In genomic region chr3:108125550-108126071, GRCh38 we compare ENCODE assay signal across 8 cellular contexts. TPM values are rescaled to one million over a fixed set of nuclear protein-coding genes. Genes with fewer than 3 reads are reported as not detected.
DNase-seq lines count a peak whose midpoint lies in the region; ATAC-seq, FAIRE-seq and TF ChIP-seq lines count a peak whose summit lies in the region.

No MANE protein-coding gene starts in this region.

- H3K4me1 ChIP-seq in KMS-11 (ENCODE audit: low read depth, poor library complexity, severe bottlenecking) (peaks cover 47% of the 10 kb centered on the region), endothelial cell of umbilical vein (ENCODE audit: control insufficient read depth, extremely low read depth, insufficient read depth, low read length) (peaks cover 19% of the 10 kb centered on the region), prostate gland (replicated peaks) (no peaks in the 10 kb centered on the region)

- TF ChIP-seq CTCF in GM06990 (IDR thresholded peaks at IDR 0.05; ENCODE audit: insufficient read depth, low read length, poor library complexity, severe bottlenecking) (no peak), KMS-11 (conservative IDR thresholded peaks at IDR 0.05; ENCODE audit: low read depth, low read length) (no peak), endothelial cell of umbilical vein (IDR thresholded peaks at IDR 0.05; ENCODE audit: extremely low read depth in 1 of 2, insufficient read depth in 1 of 2, low read depth in 1 of 2, low read length in 2 of 2) (no peak), prostate gland (IDR thresholded peaks at IDR 0.05) (no peak)

- no peaks in the 10 kb centered on the region for H4K20me1 ChIP-seq in KMS-11 (ENCODE audit: insufficient read depth)
- no peaks in the 10 kb centered on the region for H4K20me1 ChIP-seq in endothelial cell of umbilical vein (replicated peaks; ENCODE audit: control insufficient read depth, extremely low read depth, insufficient read depth, low read length)

- H3K4me2 ChIP-seq in KMS-11 = peak overlapping the region; percentile 94
- no peak overlapping the region for H3K4me2 ChIP-seq in endothelial cell of umbilical vein (ENCODE audit: insufficient read depth, low read length)

- DNase-seq in GM06990 (ENCODE audit: extremely low read depth, insufficient read length) (peak; percentile 81), endothelial cell of umbilical vein (ENCODE audit: low read depth, low spot score) (peak; percentile 97), GM03348 (ENCODE audit: low spot score) (no peak), prostate gland (ENCODE audit: low spot score) (no peak)
- DNase-seq in activated CD4-positive, CD25-positive, alpha-beta regulatory T cell (lab: John Stamatoyannopoulos, UW) = peak in 3 of 4 experiments; percentile 15 to 35 (median 19)

- H3K9me3 ChIP-seq in endothelial cell of umbilical vein (replicated peaks; ENCODE audit: control insufficient read depth, insufficient read depth, low read length) (no peaks in the 10 kb centered on the region), prostate gland (no peaks in the 10 kb centered on the region)

- H2AFZ ChIP-seq in KMS-11 (ENCODE audit: low read depth) (peak overlapping the region; percentile 85), endothelial cell of umbilical vein (ENCODE audit: low read depth, low read length) (no peak overlapping the region)

- ATAC-seq in GM21447 (IDR thresholded peaks at IDR 0.05; ENCODE audit: unreplicated experiment) = peak; percentile 54

- H3K27me3 ChIP-seq in GM06990 (replicated peaks; ENCODE audit: control insufficient read depth, insufficient read depth, low read length) (no peaks in the 10 kb centered on the region), KMS-11 (ENCODE audit: insufficient read depth, low read depth) (no peaks in the 10 kb centered on the region), endothelial cell of umbilical vein (ENCODE audit: control insufficient read depth in 2 of 2, insufficient read depth in 2 of 2, low read length in 2 of 2) (peaks cover 0 to 3% of the 10 kb centered on the region in 2 experiments), prostate gland (replicated peaks; ENCODE audit: insufficient read depth) (no peaks in the 10 kb centered on the region)

- POLR2A ChIA-PET in endothelial cell of umbilical vein (lab: Charles Lee) = no interaction called here

- peaks cover 7% of the 10 kb centered on the region for H3K9me3 Mint-ChIP-seq in stimulated activated naive CD8-positive, alpha-beta T cell treated with anti-CD3 and anti-CD28 coated beads, Interleukin-15, Interleukin-2, amounts not matched to agents 100 ng/mL and 50 ng/mL, for 24 hours

- CTCF ChIA-PET in endothelial cell of umbilical vein (lab: Charles Lee) = interaction anchor here (1.0 to 1.4 kb wide), 4 partner anchors 27 to 352 kb away, joined by 3 to 6 read pairs (median 4); no protein-coding TSS in a partner anchor

- H3K4me3 ChIP-seq in GM06990 (replicated peaks; ENCODE audit: low read depth, low read length) (peak overlapping the region; percentile 76), KMS-11 (IDR thresholded peaks at IDR 0.05; ENCODE audit: insufficient read depth, low read depth, low read length) (peak overlapping the region; percentile 37), endothelial cell of umbilical vein (replicated peaks in 1 of 3; ENCODE audit: insufficient read depth in 1 of 3, low read depth in 1 of 3, low read length in 3 of 3) (no peak overlapping the region), prostate gland (no peak overlapping the region)

- peak overlapping the region; percentile 96 for H3K27ac ChIP-seq in KMS-11
- peak overlapping the region; percentile 19 for H3K27ac ChIP-seq in endothelial cell of umbilical vein (ENCODE audit: insufficient read depth, low read depth, low read length)
- H3K27ac ChIP-seq in prostate gland = no peak overlapping the region

- H3K9me1 ChIP-seq in endothelial cell of umbilical vein (replicated peaks; ENCODE audit: control insufficient read depth, extremely low read depth, insufficient read depth, low read length) = no peaks in the 10 kb centered on the region

- TF ChIP-seq POLR2A in endothelial cell of umbilical vein (IDR thresholded peaks at IDR 0.05; ENCODE audit: low read depth, low read length) (no peak), prostate gland (IDR thresholded peaks at IDR 0.05) (no peak)

- peak overlapping the region; percentile 87 for H3K9ac ChIP-seq in KMS-11
- H3K9ac ChIP-seq in endothelial cell of umbilical vein (replicated peaks; ENCODE audit: extremely low read depth, insufficient read depth, low read length) = no peak overlapping the region

- peak; percentile 74 for FAIRE-seq in endothelial cell of umbilical vein (lab: Jason Lieb, UNC)

- peaks cover 80% of the 10 kb centered on the region for H3K4me1 Mint-ChIP-seq in stimulated activated naive CD8-positive, alpha-beta T cell treated with anti-CD3 and anti-CD28 coated beads, Interleukin-15, Interleukin-2, amounts not matched to agents 100 ng/mL and 50 ng/mL, for 24 hours (ENCODE audit: low read depth)

- dilution Hi-C loops in endothelial cell of umbilical vein (cut with MboI; ENCODE audit: extremely low pct_ligation_motif_present, low sequenced_read_pairs) = no loop called here

- H3K4me3 Mint-ChIP-seq in stimulated activated naive CD8-positive, alpha-beta T cell treated with anti-CD3 and anti-CD28 coated beads, Interleukin-15, Interleukin-2, amounts not matched to agents 100 ng/mL and 50 ng/mL, for 24 hours = peak overlapping the region; percentile 91

- intact Hi-C loops in endothelial cell of umbilical vein (cut with micrococcal nuclease) = loop anchor here (1.0 kb wide), 1 partner anchor 34 kb away; the partner anchor contains the start of gene CD47
- intact Hi-C loops in prostate gland (cut with DNase I) = no loop called here

- no peaks in the 10 kb centered on the region for H3K27me3 Mint-ChIP-seq in stimulated activated naive CD8-positive, alpha-beta T cell treated with anti-CD3 and anti-CD28 coated beads, Interleukin-15, Interleukin-2, amounts not matched to agents 100 ng/mL and 50 ng/mL, for 24 hours

- WGBS in prostate gland = 75% methylated on average over 6 of the region's 6 CpGs

- no peaks in the 10 kb centered on the region for H3K79me2 ChIP-seq in KMS-11 (ENCODE audit: insufficient read depth, low read depth)
- no peaks in the 10 kb centered on the region for H3K79me2 ChIP-seq in endothelial cell of umbilical vein (ENCODE audit: control insufficient read depth, insufficient read depth, low read length)

- peaks cover 36% of the 10 kb centered on the region for H3K36me3 Mint-ChIP-seq in stimulated activated naive CD8-positive, alpha-beta T cell treated with anti-CD3 and anti-CD28 coated beads, Interleukin-15, Interleukin-2, amounts not matched to agents 100 ng/mL and 50 ng/mL, for 24 hours (ENCODE audit: low read depth)

- no peaks in the 10 kb centered on the region for H3K36me3 ChIP-seq in GM06990 (ENCODE audit: control insufficient read depth, insufficient read depth, low read length)
- H3K36me3 ChIP-seq in KMS-11 (ENCODE audit: insufficient read depth) = no peaks in the 10 kb centered on the region
- H3K36me3 ChIP-seq in endothelial cell of umbilical vein (ENCODE audit: control insufficient read depth in 2 of 2, extremely low read depth in 1 of 2, insufficient read depth in 2 of 2, low read length in 2 of 2) = no peaks in the 10 kb centered on the region
- no peaks in the 10 kb centered on the region for H3K36me3 ChIP-seq in prostate gland

- BruUV-seq in endothelial cell of umbilical vein (replicated peaks; lab: Mats Ljungman, UMichigan) = no TSS peak

- peak overlapping the region; percentile 100 for H3K27ac Mint-ChIP-seq in stimulated activated naive CD8-positive, alpha-beta T cell treated with anti-CD3 and anti-CD28 coated beads, Interleukin-15, Interleukin-2, amounts not matched to agents 100 ng/mL and 50 ng/mL, for 24 hours

TF ChIP-seq in endothelial cell of umbilical vein, 7 proteins besides CTCF, POLR2A, EP300 and RAD21:
- TF ChIP-seq GATA2 (IDR thresholded peaks at IDR 0.05; ENCODE audit: insufficient read depth, insufficient read length, low read depth, low read length) (peak; percentile 19), JUN (IDR thresholded peaks at IDR 0.05; ENCODE audit: borderline replicate concordance, insufficient read depth, insufficient read length, low read depth) (no peak)

RNA-seq across cellular contexts. Expression of gene CD47, which starts 34.8 kb away (rescaled TPM):
- 30.3 and 32.2 TPM in 2 replicates for total RNA-seq in endothelial cell of umbilical vein
- 18.7 and 29.3 TPM in 2 replicates for polyA plus RNA-seq in endothelial cell of umbilical vein
- 22.8 TPM in 2 replicates for polyA plus RNA-seq in endothelial cell of umbilical vein (2011; cell fraction: cytosol; rRNA removed)
- 15.5 and 25.0 TPM in 2 replicates for polyA plus RNA-seq in endothelial cell of umbilical vein (2011; cell fraction: nucleus; rRNA removed)
- polyA plus RNA-seq in endothelial cell of umbilical vein (2012) = 30.0 and 40.9 TPM in 2 replicates
- 31.4 and 47.2 TPM in 2 replicates for polyA minus RNA-seq in endothelial cell of umbilical vein
- 10.0 TPM for polyA minus RNA-seq in endothelial cell of umbilical vein (2011; cell fraction: cytosol; rRNA and poly(A)+ RNA removed)
- polyA minus RNA-seq in endothelial cell of umbilical vein (2011; cell fraction: nucleus; rRNA and poly(A)+ RNA removed) = 16.4 and 23.9 TPM in 2 replicates
- total RNA-seq in prostate gland = 100 to 1,000 TPM in 1 of 2 donors, 10 to 100 TPM in 1; 90.1 to 197 TPM

Comparison
In these comparisons a context has a peak if more than half of its experiments do, and no peak if none do; other contexts are left out.
1. DNase-seq: peak in GM06990 (single experiment), activated CD4-positive, CD25-positive, alpha-beta regulatory T cell (3 of 4) and endothelial cell of umbilical vein (single experiment); none in GM03348 (single experiment) and prostate gland (single experiment).
2. H3K4me3 ChIP-seq: peak in GM06990 (single experiment) and KMS-11 (single experiment); none in endothelial cell of umbilical vein (0 of 3) and prostate gland (0 of 2).
3. H3K27ac ChIP-seq: peak in KMS-11 (single experiment) and endothelial cell of umbilical vein (single experiment); none in prostate gland (0 of 2).